In genomic region chr6:40509716-40510260, GRCh38 we compare ENCODE assay signal across 25 cellular contexts.
"Had no signal": no experiment of that assay in that cellular context is flagged by ENCODE, and none has a peak within 500 bp of the region (broad histone marks: within the 10 kb centered on the region; RNA-seq: fewer than 3 reads in every experiment).

No MANE protein-coding gene starts in this region.

- H3K4me3 ChIP-seq: ascending aorta, body of pancreas, K562, SJSA1 had no signal

- DNase-seq: activated CD4-positive, alpha-beta T cell treated with anti-CD3 and anti-CD28 coated beads for 4 hours; activated effector memory CD4-positive, alpha-beta T cell treated with Interleukin-2 at 50 U/mL for 16 hours; activated naive CD4-positive, alpha-beta T cell treated with Interleukin-2 at 50 U/mL for 16 hours; activated naive CD8-positive, alpha-beta T cell treated with anti-CD3 and anti-CD28 coated beads, Interleukin-2, amount 50 U/mL, for 24 hours; activated T-cell treated with anti-CD3 and anti-CD28 coated beads, Interleukin-2, amount 50 U/mL, for 24 hours; amniotic stem cell; body of pancreas; Karpas-422; MM.1S; NCI-H1105; NCI-H1436; NCI-H1694 treated with DMSO at 0.1 percent for 48 hours; NCI-H2029 treated with DMSO at 0.1 percent for 48 hours; NCI-H345; NCI-H510A treated with DMSO at 0.1 percent for 48 hours; NCI-H69; PC-3; SHP77; SW 1271 had no signal

- H3K9me3 ChIP-seq: ascending aorta, body of pancreas, SJSA1 had no signal

- ATAC-seq: activated CD4-positive, CD25-positive, alpha-beta regulatory T cell treated with anti-CD3 and anti-CD28 coated beads, Interleukin-2, amount 50 U/mL, for 24 hours; body of pancreas; K562; PC-3; SK-N-SH treated with all-trans-retinoic acid at 6 μM for 48 hours had no signal

- H3K36me3 ChIP-seq: ascending aorta, SJSA1 had no signal

- FAIRE-seq: RCC 7860 had no signal

- H3K27me3 ChIP-seq: ascending aorta, body of pancreas, SJSA1 had no signal

- H3K27ac ChIP-seq: ascending aorta, body of pancreas, SJSA1 had no signal

- H3K4me1 ChIP-seq: ascending aorta, body of pancreas, SJSA1 had no signal
